ENCODE assay signal across 15 cellular contexts in genomic region chr13:35478384-35479222, GRCh38. TPM values are rescaled to one million over a fixed set of nuclear protein-coding genes. Genes with fewer than 3 reads are reported as not detected.
DNase-seq lines count a peak whose midpoint lies in the region; TF ChIP-seq lines count a peak whose summit lies in the region.
"Had no signal": no experiment of that assay in that cellular context is flagged by ENCODE, and none has a peak within 500 bp of the region (broad histone marks: within the 10 kb centered on the region; RNA-seq: fewer than 3 reads in every experiment).

No MANE protein-coding gene starts in this region.

- peaks cover 77% of the 10 kb centered on the region for H3K27me3 Mint-ChIP-seq in mesothelial cell of epicardium (ENCODE audit: low read depth)

- no peak for TF ChIP-seq CTCF in BE2C (IDR thresholded peaks at IDR 0.05; ENCODE audit: low read depth, low read length)
- no peak for TF ChIP-seq CTCF in HEK293 (tag by site-specific recombination; IDR thresholded peaks at IDR 0.05)
- TF ChIP-seq CTCF in coronary artery (IDR thresholded peaks at IDR 0.05) = no peak
- no peak for TF ChIP-seq CTCF in mesothelial cell of epicardium (IDR thresholded peaks at IDR 0.05; ENCODE audit: unreplicated experiment)

- H3K36me3 ChIP-seq in BE2C (peaks cover 26% of the 10 kb centered on the region), HEK293 (ENCODE audit: control insufficient read depth in 2 of 2, insufficient read depth in 1 of 2, low read length in 2 of 2) (no peaks in the 10 kb centered on the region)
- H3K36me3 ChIP-seq: neutrophil, SJCRH30 had no signal

- no peaks in the 10 kb centered on the region for H3K27me3 ChIP-seq in BE2C
- H3K27me3 ChIP-seq: SJCRH30 had no signal

- H3K9me3 Mint-ChIP-seq in mesothelial cell of epicardium = no peaks in the 10 kb centered on the region

- no peaks in the 10 kb centered on the region for H3K36me3 Mint-ChIP-seq in mesothelial cell of epicardium

- peak overlapping the region; percentile 23 for H3K4me3 Mint-ChIP-seq in mesothelial cell of epicardium

- DNase-seq in BE2C (peak; percentile 78), coronary artery (ENCODE audit: low spot score) (no peak), mesothelial cell of epicardium (ENCODE audit: low spot score in 2 of 2, unreplicated experiment in 2 of 2) (no peak), KBM-7 (no peak), NCI-H2196 treated with DMSO at 0.1 percent for 48 hours (lab: John Stamatoyannopoulos, UW; ENCODE audit: unreplicated experiment) (no peak), DMS79 treated with DMSO at 0.1 percent for 48 hours (lab: John Stamatoyannopoulos, UW) (no peak), dermis blood vessel endothelial cell (no peak)
- DNase-seq: activated CD4-positive, alpha-beta T cell treated with anti-CD3 and anti-CD28 coated beads for 48 hours; activated naive CD4-positive, alpha-beta T cell treated with anti-CD3 and anti-CD28 coated beads, Interleukin-2, amount 50 U/mL, for 16 hours; effector CD8-positive, alpha-beta T cell; MM.1S; NCI-H69; SJCRH30 had no signal

- H3K9me3 ChIP-seq in BE2C (no peaks in the 10 kb centered on the region), HEK293 (ENCODE audit: control insufficient read depth, insufficient read depth, low read depth, low read length) (no peaks in the 10 kb centered on the region)
- H3K9me3 ChIP-seq: neutrophil, SJCRH30 had no signal

- peak overlapping the region; percentile 97 for H3K4me3 ChIP-seq in BE2C (ENCODE audit: low read depth, low read length)
- no peak overlapping the region for H3K4me3 ChIP-seq in HEK293 (ENCODE audit: low read depth, low read length)
- H3K4me3 ChIP-seq in coronary artery = peak overlapping the region; percentile 25
- H3K4me3 ChIP-seq: SJCRH30 had no signal

- H3K4me1 ChIP-seq in BE2C (peaks cover 3% of the 10 kb centered on the region; the same call in 1 of the 2 replicates), HEK293 (ENCODE audit: control insufficient read depth, insufficient read depth, low read length) (no peaks in the 10 kb centered on the region)

- in situ Hi-C loops in KBM-7 (cut with MboI; ENCODE audit: low pct_unique_long_range_greater_than_20kb, low sequenced_read_pairs) = no loop called here

- H3K27ac ChIP-seq in HEK293 (ENCODE audit: extremely low read depth, low read depth, low read length) (no peak overlapping the region), coronary artery (no peak overlapping the region)
- H3K27ac ChIP-seq: neutrophil, SJCRH30 had no signal

- CTCF ChIA-PET in HEK293 (lab: Yijun Ruan, JAX) = no interaction called here

- POLR2A ChIA-PET in HEK293 (lab: Yijun Ruan, JAX) = no interaction called here

- peaks cover 40% of the 10 kb centered on the region for H3K4me1 Mint-ChIP-seq in mesothelial cell of epicardium

- no peak overlapping the region for H3K27ac Mint-ChIP-seq in mesothelial cell of epicardium

TF ChIP-seq in HEK293, 187 proteins besides CTCF, POLR2A, EP300 and RAD21:
- TF ChIP-seq ZNF350 (tag by site-specific recombination; IDR thresholded peaks at IDR 0.05) (no peak), ZNF202 (tag by site-specific recombination; IDR thresholded peaks at IDR 0.05; ENCODE audit: borderline replicate concordance) (peak; percentile 31; the same call in 1 of the 2 replicates), ZNF121 (tag by site-specific recombination; IDR thresholded peaks at IDR 0.05) (no peak), ZNF707 (tag by site-specific recombination; IDR thresholded peaks at IDR 0.05) (no peak)
TF ChIP-seq in HEK293: peak in this region for 1.

RNA-seq across cellular contexts. Expression of gene MAB21L1, which starts 2.1 kb away (rescaled TPM):
- polyA plus RNA-seq in BE2C (2012; ENCODE audit: insufficient read depth, insufficient read length, low read depth) = 138 TPM
- total RNA-seq in mesothelial cell of epicardium = 0.58 to 0.80 TPM (median 0.77 TPM) in 3 replicates
- 0.17 TPM in 1 of 2 replicates, not detected in the other for total RNA-seq in dermis blood vessel endothelial cell
